Comparison of ENCODE assay signal across 2 cellular contexts in genomic region chr6:133550026-133550425, GRCh38.
TF ChIP-seq lines count a peak whose summit lies in the region.

No MANE protein-coding gene starts in this region.

TF ChIP-seq in A549, 52 proteins besides CTCF, POLR2A, EP300 and RAD21 (continued from another document):
- no peak for TF ChIP-seq CBX8 (IDR thresholded peaks at IDR 0.05)
- TF ChIP-seq CHD4 (IDR thresholded peaks at IDR 0.05; ENCODE audit: borderline replicate concordance): no peak
- TF ChIP-seq CBX2 (IDR thresholded peaks at IDR 0.05; ENCODE audit: borderline replicate concordance, low read depth): no peak
- TF ChIP-seq HOXA7 (CRISPR knock-in tag; IDR thresholded peaks at IDR 0.05): no peak
- TF ChIP-seq ZNF302 (CRISPR knock-in tag; IDR thresholded peaks at IDR 0.05): no peak
- TF ChIP-seq USF2 (IDR thresholded peaks at IDR 0.05): no peak
- no peak for TF ChIP-seq NR3C1 (IDR thresholded peaks at IDR 0.05)
- TF ChIP-seq POLR2AphosphoS2 (conservative IDR thresholded peaks at IDR 0.05; ENCODE audit: low read length): no peak
- TF ChIP-seq RFX5 (IDR thresholded peaks at IDR 0.05): no peak
- TF ChIP-seq HEYL (CRISPR knock-in tag; IDR thresholded peaks at IDR 0.05): no peak
- TF ChIP-seq RARB (CRISPR knock-in tag; IDR thresholded peaks at IDR 0.05): no peak
- TF ChIP-seq HOXB13 (CRISPR knock-in tag; IDR thresholded peaks at IDR 0.05; ENCODE audit: low read depth): no peak
- TF ChIP-seq NPAS2 (CRISPR knock-in tag; IDR thresholded peaks at IDR 0.05; ENCODE audit: borderline replicate concordance): no peak
- TF ChIP-seq MAX (IDR thresholded peaks at IDR 0.05): no peak
- no peak for TF ChIP-seq BHLHE40 (IDR thresholded peaks at IDR 0.05; ENCODE audit: low read depth, low read length)

TF ChIP-seq in HepG2, 621 proteins besides CTCF, POLR2A, EP300 and RAD21:
- TF ChIP-seq, protein P1, sequence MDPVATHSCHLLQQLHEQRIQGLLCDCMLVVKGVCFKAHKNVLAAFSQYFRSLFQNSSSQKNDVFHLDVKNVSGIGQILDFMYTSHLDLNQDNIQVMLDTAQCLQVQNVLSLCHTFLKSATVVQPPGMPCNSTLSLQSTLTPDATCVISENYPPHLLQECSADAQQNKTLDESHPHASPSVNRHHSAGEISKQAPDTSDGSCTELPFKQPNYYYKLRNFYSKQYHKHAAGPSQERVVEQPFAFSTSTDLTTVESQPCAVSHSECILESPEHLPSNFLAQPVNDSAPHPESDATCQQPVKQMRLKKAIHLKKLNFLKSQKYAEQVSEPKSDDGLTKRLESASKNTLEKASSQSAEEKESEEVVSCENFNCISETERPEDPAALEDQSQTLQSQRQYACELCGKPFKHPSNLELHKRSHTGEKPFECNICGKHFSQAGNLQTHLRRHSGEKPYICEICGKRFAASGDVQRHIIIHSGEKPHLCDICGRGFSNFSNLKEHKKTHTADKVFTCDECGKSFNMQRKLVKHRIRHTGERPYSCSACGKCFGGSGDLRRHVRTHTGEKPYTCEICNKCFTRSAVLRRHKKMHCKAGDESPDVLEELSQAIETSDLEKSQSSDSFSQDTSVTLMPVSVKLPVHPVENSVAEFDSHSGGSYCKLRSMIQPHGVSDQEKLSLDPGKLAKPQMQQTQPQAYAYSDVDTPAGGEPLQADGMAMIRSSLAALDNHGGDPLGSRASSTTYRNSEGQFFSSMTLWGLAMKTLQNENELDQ (CRISPR knock-in tag; IDR thresholded peaks at IDR 0.05; ENCODE audit: borderline replicate concordance): no peak
- TF ChIP-seq, protein P2, sequence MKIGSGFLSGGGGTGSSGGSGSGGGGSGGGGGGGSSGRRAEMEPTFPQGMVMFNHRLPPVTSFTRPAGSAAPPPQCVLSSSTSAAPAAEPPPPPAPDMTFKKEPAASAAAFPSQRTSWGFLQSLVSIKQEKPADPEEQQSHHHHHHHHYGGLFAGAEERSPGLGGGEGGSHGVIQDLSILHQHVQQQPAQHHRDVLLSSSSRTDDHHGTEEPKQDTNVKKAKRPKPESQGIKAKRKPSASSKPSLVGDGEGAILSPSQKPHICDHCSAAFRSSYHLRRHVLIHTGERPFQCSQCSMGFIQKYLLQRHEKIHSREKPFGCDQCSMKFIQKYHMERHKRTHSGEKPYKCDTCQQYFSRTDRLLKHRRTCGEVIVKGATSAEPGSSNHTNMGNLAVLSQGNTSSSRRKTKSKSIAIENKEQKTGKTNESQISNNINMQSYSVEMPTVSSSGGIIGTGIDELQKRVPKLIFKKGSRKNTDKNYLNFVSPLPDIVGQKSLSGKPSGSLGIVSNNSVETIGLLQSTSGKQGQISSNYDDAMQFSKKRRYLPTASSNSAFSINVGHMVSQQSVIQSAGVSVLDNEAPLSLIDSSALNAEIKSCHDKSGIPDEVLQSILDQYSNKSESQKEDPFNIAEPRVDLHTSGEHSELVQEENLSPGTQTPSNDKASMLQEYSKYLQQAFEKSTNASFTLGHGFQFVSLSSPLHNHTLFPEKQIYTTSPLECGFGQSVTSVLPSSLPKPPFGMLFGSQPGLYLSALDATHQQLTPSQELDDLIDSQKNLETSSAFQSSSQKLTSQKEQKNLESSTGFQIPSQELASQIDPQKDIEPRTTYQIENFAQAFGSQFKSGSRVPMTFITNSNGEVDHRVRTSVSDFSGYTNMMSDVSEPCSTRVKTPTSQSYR (CRISPR knock-in tag; IDR thresholded peaks at IDR 0.05; ENCODE audit: borderline replicate concordance): no peak
- no peak for TF ChIP-seq DMAP1 (CRISPR knock-in tag; IDR thresholded peaks at IDR 0.05)
